ENCODE assay signal across 20 cellular contexts in genomic region chr20:24337551-24337950, GRCh38.
"Had no signal": no experiment of that assay in that cellular context is flagged by ENCODE, and none has a peak within 500 bp of the region (broad histone marks: within the 10 kb centered on the region; RNA-seq: fewer than 3 reads in every experiment).

No MANE protein-coding gene starts in this region.

- H3K9me3 ChIP-seq: colonic mucosa, mucosa of descending colon, ovary, suprapubic skin, thyroid gland had no signal

- H3K36me3 ChIP-seq: colonic mucosa, ovary, suprapubic skin, thyroid gland had no signal

- ATAC-seq: left colon; mucosa of descending colon; naive thymus-derived CD8-positive, alpha-beta T cell; right cardiac atrium; stimulated activated naive CD8-positive, alpha-beta T cell treated with anti-CD3 and anti-CD28 coated beads, Interleukin-15, Interleukin-2, amounts not matched to agents 100 U/mL and 50 U/mL, for 24 hours had no signal

- H3K4me2 ChIP-seq: hepatocyte had no signal

- H3K36me3 Mint-ChIP-seq: naive thymus-derived CD8-positive, alpha-beta T cell; stimulated activated effector memory CD8-positive, alpha-beta T cell treated with anti-CD3 and anti-CD28 coated beads, Interleukin-12 subunit alpha, Interleukin-12 subunit beta, amount 100 ng/mL, for 72 hours; type B pancreatic cell had no signal

- H3K9me3 Mint-ChIP-seq: naive thymus-derived CD8-positive, alpha-beta T cell; stimulated activated effector memory CD8-positive, alpha-beta T cell treated with anti-CD3 and anti-CD28 coated beads, Interleukin-12 subunit alpha, Interleukin-12 subunit beta, amount 100 ng/mL, for 72 hours had no signal

- H3K4me3 ChIP-seq: colonic mucosa, hepatocyte, mucosa of descending colon, ovary, suprapubic skin, thyroid gland had no signal

- H3K27ac Mint-ChIP-seq: stimulated activated effector memory CD8-positive, alpha-beta T cell treated with anti-CD3 and anti-CD28 coated beads, Interleukin-12 subunit alpha, Interleukin-12 subunit beta, amount 100 ng/mL, for 72 hours; type B pancreatic cell had no signal

- H3K79me2 ChIP-seq: hepatocyte had no signal

- DNase-seq: colonic mucosa; dermis blood vessel endothelial cell; foreskin melanocyte; head of caudate nucleus; left colon; mucosa of descending colon; naive thymus-derived CD8-positive, alpha-beta T cell; ovary; right cardiac atrium; small intestine; stimulated activated CD4-positive, alpha-beta T cell treated with anti-CD3 and anti-CD28 coated beads, Interleukin-4, amount 100 ng/mL, for 1 hour; stimulated activated CD8-positive, alpha-beta memory T cell treated with anti-CD3 and anti-CD28 coated beads, Interleukin-4, amount 100 ng/mL, for 48 hours; stimulated activated naive CD8-positive, alpha-beta T cell treated with anti-CD3 and anti-CD28 coated beads, Interleukin-15, Interleukin-2, amounts not matched to agents 100 U/mL and 50 U/mL, for 24 hours; thyroid gland had no signal

- H3K27ac ChIP-seq: colonic mucosa, hepatocyte, ovary, suprapubic skin, thyroid gland had no signal

- H3K27me3 ChIP-seq: colonic mucosa, hepatocyte, ovary, suprapubic skin, thyroid gland had no signal

- H3K4me1 ChIP-seq: colonic mucosa, suprapubic skin, thyroid gland had no signal

- H2AFZ ChIP-seq: hepatocyte had no signal

- H3K4me3 Mint-ChIP-seq: naive thymus-derived CD8-positive, alpha-beta T cell; stimulated activated effector memory CD8-positive, alpha-beta T cell treated with anti-CD3 and anti-CD28 coated beads, Interleukin-12 subunit alpha, Interleukin-12 subunit beta, amount 100 ng/mL, for 72 hours; type B pancreatic cell had no signal

- FAIRE-seq: endothelial cell of umbilical vein, small intestine, urothelium cell line had no signal
